19 cellular contexts compared by ENCODE assay signal in genomic region chrX:144586756-144587155, GRCh38.
A peak's percentile ranks its signal among the peaks of the same experiment; 100 is the strongest.
DNase-seq lines count a peak whose midpoint lies in the region; ATAC-seq and TF ChIP-seq lines count a peak whose summit lies in the region.
"Had no signal": no experiment of that assay in that cellular context is flagged by ENCODE, and none has a peak within 500 bp of the region (broad histone marks: within the 10 kb centered on the region; RNA-seq: fewer than 3 reads in every experiment).

No MANE protein-coding gene starts in this region.

- H3K36me3 ChIP-seq in mammary epithelial cell (ENCODE audit: insufficient read depth, low read length) (no peaks in the 10 kb centered on the region), mesenchymal stem cell (ENCODE audit: control insufficient read depth in 1 of 2, insufficient read depth in 2 of 2, low read depth in 1 of 2, low read length in 2 of 2) (no peaks in the 10 kb centered on the region)
- H3K36me3 ChIP-seq: ascending aorta, esophagus muscularis mucosa, HAP-1 had no signal

- ATAC-seq in HG03097 (IDR thresholded peaks at IDR 0.05; ENCODE audit: low FRiP score, unreplicated experiment), result no peak
- no peak for ATAC-seq in HG02870 (IDR thresholded peaks at IDR 0.05; ENCODE audit: unreplicated experiment)
- ATAC-seq: activated CD4-positive, alpha-beta T cell treated with anti-CD3 and anti-CD28 coated beads for 36 hours; left cardiac atrium had no signal

- H4K20me1 ChIP-seq in mammary epithelial cell (ENCODE audit: insufficient read depth, low read length), result no peaks in the 10 kb centered on the region

- BruUV-seq in mammary epithelial cell (replicated peaks; lab: Mats Ljungman, UMichigan), result no TSS peak

- no peaks in the 10 kb centered on the region for H3K79me2 ChIP-seq in mammary epithelial cell (ENCODE audit: insufficient read depth, low read length)

- no peak overlapping the region for H2BK12ac ChIP-seq in mesenchymal stem cell (ENCODE audit: low read length in 2 of 2)

- H2BK5ac ChIP-seq in mesenchymal stem cell (ENCODE audit: low read depth, low read length, poor library complexity, severe bottlenecking), result no peak overlapping the region

- H2AFZ ChIP-seq in mammary epithelial cell (ENCODE audit: low read depth, low read length) (no peak overlapping the region), mesenchymal stem cell (ENCODE audit: low read depth, low read length) (no peak overlapping the region)

- H3K9ac ChIP-seq in mammary epithelial cell (ENCODE audit: insufficient read depth, low read length) (no peak overlapping the region), mesenchymal stem cell (ENCODE audit: low read length) (no peak overlapping the region)

- no peak overlapping the region for H3K14ac ChIP-seq in mesenchymal stem cell (ENCODE audit: low read length in 2 of 2)

- H3K79me1 ChIP-seq in mesenchymal stem cell (replicated peaks; ENCODE audit: low read length, poor library complexity, severe bottlenecking), result no peaks in the 10 kb centered on the region

- H3K9me3 ChIP-seq in mammary epithelial cell (replicated peaks; ENCODE audit: insufficient read depth, low read length) (peaks cover 14% of the 10 kb centered on the region), mesenchymal stem cell (ENCODE audit: control insufficient read depth, low read length) (no peaks in the 10 kb centered on the region)
- H3K9me3 ChIP-seq: ascending aorta, HAP-1 had no signal

- H3K4me1 ChIP-seq in mammary epithelial cell (ENCODE audit: insufficient read depth, low read length), result no peaks in the 10 kb centered on the region
- H3K4me1 ChIP-seq in mesenchymal stem cell (ENCODE audit: control insufficient read depth, insufficient read depth, low read depth, low read length), result no peaks in the 10 kb centered on the region
- H3K4me1 ChIP-seq: ascending aorta, esophagus muscularis mucosa, HAP-1 had no signal

- TF ChIP-seq CTCF in mammary epithelial cell (conservative IDR thresholded peaks at IDR 0.05 in 1 of 2, IDR thresholded peaks at IDR 0.05 in 1 of 2; ENCODE audit: extremely low read depth in 1 of 2, insufficient read depth in 1 of 2, low read depth in 1 of 2, low read length in 2 of 2), result no peak

- no peak overlapping the region for H3K4ac ChIP-seq in mesenchymal stem cell (ENCODE audit: low read depth in 1 of 2, low read length in 2 of 2)

- no peak overlapping the region for H2BK120ac ChIP-seq in mesenchymal stem cell (ENCODE audit: low read depth, low read length)

- H2BK15ac ChIP-seq in mesenchymal stem cell (ENCODE audit: low read depth, poor library complexity, severe bottlenecking), result no peak overlapping the region

- H4K8ac ChIP-seq in mesenchymal stem cell (ENCODE audit: low read length), result no peak overlapping the region

- H3K4me3 ChIP-seq in mammary epithelial cell (replicated peaks in 1 of 3; ENCODE audit: insufficient read depth in 1 of 3, low read depth in 2 of 3, low read length in 3 of 3) (no peak overlapping the region), mesenchymal stem cell (ENCODE audit: insufficient read depth in 1 of 2, low read depth in 1 of 2, low read length in 2 of 2) (no peak overlapping the region)
- H3K4me3 ChIP-seq: ascending aorta, esophagus muscularis mucosa, HAP-1 had no signal

- no peak overlapping the region for H3K18ac ChIP-seq in mesenchymal stem cell (ENCODE audit: low read depth in 1 of 2, low read length in 2 of 2)

- H3K27ac ChIP-seq in mammary epithelial cell (ENCODE audit: insufficient read depth, low read depth, low read length) (no peak overlapping the region), mesenchymal stem cell (ENCODE audit: low read length, poor library complexity, severe bottlenecking) (no peak overlapping the region)
- H3K27ac ChIP-seq: ascending aorta, esophagus muscularis mucosa had no signal

- no peak overlapping the region for H4K91ac ChIP-seq in mesenchymal stem cell (ENCODE audit: low read length)

- no peak overlapping the region for H2AK5ac ChIP-seq in mesenchymal stem cell (ENCODE audit: low read length, severe bottlenecking)

- intact Hi-C loops in mammary epithelial cell (cut with micrococcal nuclease), result no loop called here

- CTCF ChIA-PET in mammary epithelial cell (lab: Charles Lee; ENCODE audit: low non-redundant PET), result no interaction called here

- H3K4me2 ChIP-seq in mammary epithelial cell (ENCODE audit: insufficient read depth, low read depth, low read length) (no peak overlapping the region), mesenchymal stem cell (ENCODE audit: low read length, poor library complexity, severe bottlenecking) (no peak overlapping the region)

- H3K23ac ChIP-seq in mesenchymal stem cell (ENCODE audit: low read length in 2 of 2), result no peak overlapping the region

- dilution Hi-C loops in mammary epithelial cell (cut with HindIII; ENCODE audit: low sequenced_read_pairs), result no loop called here

- H3K27me3 ChIP-seq in mammary epithelial cell (ENCODE audit: insufficient read depth, low read length), result no peaks in the 10 kb centered on the region
- H3K27me3 ChIP-seq in mesenchymal stem cell (ENCODE audit: control insufficient read depth in 1 of 2, insufficient read depth in 1 of 2, low read length in 2 of 2), result no peaks in the 10 kb centered on the region
- H3K27me3 ChIP-seq: ascending aorta, esophagus muscularis mucosa had no signal

- in situ Hi-C loops in mammary epithelial cell (cut with MboI; ENCODE audit: low sequenced_read_pairs in 2 of 2), result no loop called here

- WGBS in mammary epithelial cell (ENCODE audit: low coverage, missing lambda C conversion rate), result 17% methylated on average over 1 of the region's 1 CpG
- 75% methylated on average over 1 of the region's 1 CpG for WGBS in mesenchymal stem cell

- DNase-seq in NCI-H1436 (lab: John Stamatoyannopoulos, UW) (peak; percentile 11), NCI-H1436 treated with DMSO at 0.1 percent for 48 hours (lab: John Stamatoyannopoulos, UW) (no peak), NCI-H146 treated with DMSO at 0.1 percent for 48 hours (lab: John Stamatoyannopoulos, UW; ENCODE audit: unreplicated experiment) (peak; percentile 3), mammary epithelial cell (peak; percentile 78), mesenchymal stem cell (peak; percentile 64), NK-92 (lab: John Stamatoyannopoulos, UW; ENCODE audit: unreplicated experiment) (no peak)
- DNase-seq: activated CD4-positive, alpha-beta T cell treated with anti-CD3 and anti-CD28 coated beads for 36 hours; activated effector memory CD4-positive, alpha-beta T cell treated with anti-CD3 and anti-CD28 coated beads, Interleukin-2, amount 50 U/mL, for 16 hours; CD8-positive, alpha-beta memory T cell; dermis blood vessel endothelial cell; GDM1; hippocampal formation; left cardiac atrium; T-helper 9 cell had no signal

Comparison
In these comparisons a context has a peak if more than half of its experiments do, and no peak if none do; other contexts are left out.
1. DNase-seq: peak in NCI-H1436 (single experiment), NCI-H146 treated with DMSO at 0.1 percent for 48 hours (single experiment), mammary epithelial cell (single experiment) and mesenchymal stem cell (single experiment); none in NCI-H1436 treated with DMSO at 0.1 percent for 48 hours (single experiment) and NK-92 (single experiment).